8 cellular contexts compared by ENCODE assay signal in the genomic region with DNA sequence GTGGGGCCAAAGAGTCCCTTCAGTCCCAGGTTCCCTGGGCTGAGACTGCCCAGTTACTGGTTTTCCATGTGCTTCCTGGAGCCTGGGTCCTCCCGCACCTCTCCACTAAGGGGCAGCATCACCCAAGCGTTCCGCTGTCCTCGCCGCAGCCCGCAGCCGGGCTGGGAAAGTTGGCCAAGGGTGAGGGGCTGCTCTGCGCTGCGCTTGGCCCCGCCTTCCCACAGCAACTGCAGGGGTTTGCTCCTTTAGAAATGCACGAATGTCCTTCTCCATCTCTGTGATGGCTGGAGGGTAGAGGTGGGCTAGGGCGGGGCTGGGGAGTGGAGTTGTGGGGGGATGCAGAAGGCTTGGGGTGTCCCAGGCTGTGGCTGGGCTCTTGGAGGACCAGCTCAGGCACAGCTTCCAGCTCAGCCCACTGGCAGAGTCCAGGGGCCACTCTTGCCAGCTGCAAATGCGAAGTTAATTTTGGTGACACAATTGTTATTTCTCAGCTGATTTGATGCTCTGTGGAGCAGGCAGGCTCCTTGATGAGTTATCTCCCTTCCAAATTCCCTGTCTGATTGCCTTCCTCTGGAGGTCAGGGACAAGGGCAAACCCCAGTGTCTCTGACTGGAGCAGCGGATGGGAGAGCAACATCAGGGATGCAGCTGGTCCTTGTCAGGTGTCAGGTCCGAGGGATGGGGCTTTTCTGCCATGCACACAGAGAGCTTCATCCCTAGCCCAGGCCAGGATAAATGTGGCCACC.
A peak's percentile ranks its signal among the peaks of the same experiment; 100 is the strongest.
DNase-seq lines count a peak whose midpoint lies in the region; ATAC-seq and TF ChIP-seq lines count a peak whose summit lies in the region.

No MANE protein-coding gene starts in this region.

- H3K4me2 ChIP-seq in PC-9 (peak overlapping the region; percentile 24; the same call in 1 of the 2 replicates), neural progenitor cell (peak overlapping the region; percentile 64)

- TF ChIP-seq CTCF in PC-9 (conservative IDR thresholded peaks at IDR 0.05) (peak; percentile 88), fibroblast of mammary gland (conservative IDR thresholded peaks at IDR 0.05; ENCODE audit: control insufficient read depth, insufficient read depth, low read depth, low read length) (peak; percentile 74), neural progenitor cell (IDR thresholded peaks at IDR 0.05) (peak; percentile 95), uterus (IDR thresholded peaks at IDR 0.05) (peak; percentile 75 to 92 (median 88))

- H3K27me3 ChIP-seq in PC-9 (ENCODE audit: insufficient read depth, low read depth) (no peaks in the 10 kb centered on the region), neural progenitor cell (no peaks in the 10 kb centered on the region), uterus (no peaks in the 10 kb centered on the region)

- no peaks in the 10 kb centered on the region; the same call in 1 of the 2 replicates for H4K20me1 ChIP-seq in PC-9 (ENCODE audit: insufficient read depth)
- H4K20me1 ChIP-seq in neural progenitor cell (ENCODE audit: low read depth), result peaks cover 5% of the 10 kb centered on the region

- intact Hi-C loops in PC-9 (cut with micrococcal nuclease; ENCODE audit: unreplicated experiment) (loop anchor here (1.0 to 5.0 kb wide), 3 partner anchors 131 to 365 kb away; no protein-coding TSS in a partner anchor), uterus (cut with DNase I; ENCODE audit: low total_unique reads) (loop anchor here (5.0 kb wide), 1 partner anchor 130 kb away; no protein-coding TSS in a partner anchor)

- H3K36me3 ChIP-seq in PC-9 (ENCODE audit: low read depth) (no peaks in the 10 kb centered on the region), neural progenitor cell (no peaks in the 10 kb centered on the region), uterus (no peaks in the 10 kb centered on the region)

- H3K27ac ChIP-seq in PC-9 (no peak overlapping the region), neural progenitor cell (no peak overlapping the region), uterus (no peak overlapping the region)

- no peaks in the 10 kb centered on the region for H3K9me3 ChIP-seq in PC-9 (ENCODE audit: insufficient read depth, low read depth)
- no peaks in the 10 kb centered on the region for H3K9me3 ChIP-seq in neural progenitor cell (ENCODE audit: low read depth)
- H3K9me3 ChIP-seq in uterus, result no peaks in the 10 kb centered on the region

- H3K9me3 Mint-ChIP-seq in activated T-helper 17 cell treated with anti-CD3 and anti-CD28 coated beads, Interleukin-2, amount 50 U/mL, for 72 hours, result no peaks in the 10 kb centered on the region
- no peaks in the 10 kb centered on the region for H3K9me3 Mint-ChIP-seq in neural progenitor cell

- no peak overlapping the region for H2AFZ ChIP-seq in PC-9
- H2AFZ ChIP-seq in neural progenitor cell (replicated peaks), result no peak overlapping the region

- H3F3A ChIP-seq in PC-9 (ENCODE audit: insufficient read depth, low read depth) (peaks cover 10% of the 10 kb centered on the region; the same call in 1 of the 2 replicates), neural progenitor cell (ENCODE audit: low read depth) (no peaks in the 10 kb centered on the region)

- no peak overlapping the region for H3K4me3 ChIP-seq in PC-9
- H3K4me3 ChIP-seq in fibroblast of mammary gland (ENCODE audit: control insufficient read depth, low read depth, low read length), result no peak overlapping the region
- no peak overlapping the region for H3K4me3 ChIP-seq in neural progenitor cell
- no peak overlapping the region for H3K4me3 ChIP-seq in uterus

- peaks cover 22% of the 10 kb centered on the region for H3K36me3 Mint-ChIP-seq in activated T-helper 17 cell treated with anti-CD3 and anti-CD28 coated beads, Interleukin-2, amount 50 U/mL, for 72 hours (ENCODE audit: low read depth)
- H3K36me3 Mint-ChIP-seq in neural progenitor cell, result no peaks in the 10 kb centered on the region

- peak; percentile 62 for DNase-seq in DMS153 treated with DMSO at 0.1 percent for 48 hours (lab: John Stamatoyannopoulos, UW; ENCODE audit: unreplicated experiment)
- DNase-seq in HT-29 (ENCODE audit: low spot score), result peak; percentile 79
- DNase-seq in PC-9, result peak; percentile 41 to 73
- DNase-seq in fibroblast of mammary gland (ENCODE audit: low read depth), result peak; percentile 42
- DNase-seq in neural progenitor cell (ENCODE audit: low spot score), result peak; percentile 94
- DNase-seq in uterus, result peak; percentile 47 to 69

- H3K27ac Mint-ChIP-seq in activated T-helper 17 cell treated with anti-CD3 and anti-CD28 coated beads, Interleukin-2, amount 50 U/mL, for 72 hours, result peak overlapping the region; percentile 38
- H3K27ac Mint-ChIP-seq in neural progenitor cell, result no peak overlapping the region

- ATAC-seq in activated T-helper 17 cell treated with anti-CD3 and anti-CD28 coated beads, Interleukin-2, amount 50 U/mL, for 72 hours (replicated peaks), result peak; percentile 78
- ATAC-seq in HG03432 (IDR thresholded peaks at IDR 0.05; ENCODE audit: unreplicated experiment), result no peak

- H3K9me2 ChIP-seq in PC-9 (ENCODE audit: insufficient read depth), result no peaks in the 10 kb centered on the region

- no TSS peak for BruUV-seq in PC-9 (replicated peaks; lab: Mats Ljungman, UMichigan)

- POLR2A ChIA-PET in PC-9 (lab: Charles Lee; ENCODE audit: unreplicated experiment), result interaction anchor here (0.7 kb wide), 1 partner anchor 257 kb away, joined by 3 read pairs; no protein-coding TSS in a partner anchor

- no peaks in the 10 kb centered on the region for H3K27me3 Mint-ChIP-seq in activated T-helper 17 cell treated with anti-CD3 and anti-CD28 coated beads, Interleukin-2, amount 50 U/mL, for 72 hours
- peaks cover 19% of the 10 kb centered on the region for H3K27me3 Mint-ChIP-seq in neural progenitor cell (ENCODE audit: insufficient read depth, low read depth)

- CTCF ChIA-PET in PC-9 (lab: Charles Lee), result interaction anchor here (0.5 to 2.2 kb wide), 9 partner anchors 13 to 567 kb away, joined by 3 to 13 read pairs (median 4); no protein-coding TSS in a partner anchor

- no peaks in the 10 kb centered on the region for H3K79me2 ChIP-seq in PC-9 (ENCODE audit: low read depth)
- no peaks in the 10 kb centered on the region for H3K79me2 ChIP-seq in neural progenitor cell (ENCODE audit: low read depth)

- peak overlapping the region; percentile 40 for H3K4me3 Mint-ChIP-seq in activated T-helper 17 cell treated with anti-CD3 and anti-CD28 coated beads, Interleukin-2, amount 50 U/mL, for 72 hours
- H3K4me3 Mint-ChIP-seq in neural progenitor cell, result no peak overlapping the region

- peaks cover 20% of the 10 kb centered on the region for H3K4me1 ChIP-seq in PC-9 (replicated peaks; ENCODE audit: insufficient read depth)
- H3K4me1 ChIP-seq in neural progenitor cell, result peaks cover 36% of the 10 kb centered on the region
- no peaks in the 10 kb centered on the region for H3K4me1 ChIP-seq in uterus

- peaks cover 25% of the 10 kb centered on the region for H3K4me1 Mint-ChIP-seq in activated T-helper 17 cell treated with anti-CD3 and anti-CD28 coated beads, Interleukin-2, amount 50 U/mL, for 72 hours
- peaks cover 63% of the 10 kb centered on the region for H3K4me1 Mint-ChIP-seq in neural progenitor cell

- no peak overlapping the region for H3K9ac ChIP-seq in neural progenitor cell

- no peak for TF ChIP-seq POLR2A in uterus (IDR thresholded peaks at IDR 0.05)

Comparison
In these comparisons a context has a peak if more than half of its experiments do, and no peak if none do; other contexts are left out.
1. DNase-seq: peak in every context shown above with its lines; median percentile 94 in neural progenitor cell; 79 in HT-29; 62 in DMS153 treated with DMSO at 0.1 percent for 48 hours; 58 in uterus; 57 in PC-9; 42 in fibroblast of mammary gland.